16 cellular contexts compared by ENCODE assay signal in the genomic region with DNA sequence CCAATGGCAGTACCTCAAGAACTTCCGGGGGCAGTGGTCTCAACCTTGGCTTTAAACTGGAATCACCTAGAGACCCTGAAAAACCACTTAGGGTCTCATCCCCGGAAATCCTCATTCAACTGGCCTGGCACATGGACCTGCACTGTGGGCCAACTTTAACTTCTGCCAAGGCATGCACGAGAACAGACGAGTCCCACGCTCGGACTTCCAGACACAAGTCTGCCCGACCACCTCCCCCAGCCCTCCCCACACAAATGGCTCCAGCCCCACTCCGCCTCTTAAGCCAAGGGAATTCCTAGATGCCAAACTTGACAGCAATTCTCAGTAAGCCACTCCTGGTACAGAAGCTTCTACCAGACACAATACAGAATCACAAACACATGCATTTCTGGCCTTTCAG.
DNase-seq lines count a peak whose midpoint lies in the region; ATAC-seq and TF ChIP-seq lines count a peak whose summit lies in the region.
"Had no signal": no experiment of that assay in that cellular context is flagged by ENCODE, and none has a peak within 500 bp of the region (broad histone marks: within the 10 kb centered on the region; RNA-seq: fewer than 3 reads in every experiment).

No MANE protein-coding gene starts in this region.

- no peak for TF ChIP-seq POLR2A in sigmoid colon (IDR thresholded peaks at IDR 0.05)

- peaks cover 85% of the 10 kb centered on the region for H3K36me3 ChIP-seq in effector memory CD4-positive, alpha-beta T cell (ENCODE audit: control insufficient read depth, insufficient read depth, low read length)
- peaks cover 0 to 54% (median 22%) of the 10 kb centered on the region in 4 donors for H3K36me3 ChIP-seq in sigmoid colon

- H3K27ac Mint-ChIP-seq in activated T-cell treated with anti-CD3 and anti-CD28 coated beads, Interleukin-2, amount 50 U/mL, for 24 hours, result peak overlapping the region; percentile 77

- WGBS in sigmoid colon, 2 donors, result 82 to 95% methylated on average over 8 of the region's 8 CpGs

- no peak overlapping the region for H3K4me3 Mint-ChIP-seq in activated T-cell treated with anti-CD3 and anti-CD28 coated beads, Interleukin-2, amount 50 U/mL, for 24 hours

- intact Hi-C loops in sigmoid colon (cut with DNase I), result no loop called here

- DNase-seq in activated T-cell treated with anti-CD3 and anti-CD28 coated beads, Interleukin-2, amount 50 U/mL, for 24 hours, result no peak
- DNase-seq in activated T-cell treated with anti-CD3 and anti-CD28 coated beads, Interleukin-2, amount 50 U/mL, for 1 hour, result no peak
- DNase-seq in RWPE1 (ENCODE audit: low spot score) (no peak), sigmoid colon (peak; percentile 61), NCI-H69 (lab: John Stamatoyannopoulos, UW) (no peak), NCI-H526 (lab: John Stamatoyannopoulos, UW) (no peak)
- DNase-seq in effector memory CD4-positive, alpha-beta T cell, result no peak
- DNase-seq: activated CD4-positive, alpha-beta T cell treated with anti-CD3 and anti-CD28 coated beads, Interleukin-2, amount 50 U/mL, for 4 hours; activated effector memory CD4-positive, alpha-beta T cell treated with anti-CD3 and anti-CD28 coated beads, Interleukin-2, amount 50 U/mL, for 16 hours; brain microvascular endothelial cell; IMR-90; NCI-H774; small intestine; upper lobe of left lung had no signal

- ATAC-seq in GM19324 (IDR thresholded peaks at IDR 0.05; ENCODE audit: low FRiP score, unreplicated experiment), result no peak
- ATAC-seq: pancreas had no signal

- CTCF ChIA-PET in RWPE1 (lab: Yijun Ruan, JAX), result interaction anchor here (0.7 kb wide), 1 partner anchor 90 kb away, joined by 4 read pairs; no protein-coding TSS in a partner anchor

- no peaks in the 10 kb centered on the region for H3K27me3 Mint-ChIP-seq in activated T-cell treated with anti-CD3 and anti-CD28 coated beads, Interleukin-2, amount 50 U/mL, for 24 hours

- POLR2A ChIA-PET in RWPE1 (lab: Yijun Ruan, JAX; ENCODE audit: low non-redundant PET), result no interaction called here

- no peaks in the 10 kb centered on the region for H3K9me3 Mint-ChIP-seq in activated T-cell treated with anti-CD3 and anti-CD28 coated beads, Interleukin-2, amount 50 U/mL, for 24 hours

- H3K4me1 Mint-ChIP-seq in activated T-cell treated with anti-CD3 and anti-CD28 coated beads, Interleukin-2, amount 50 U/mL, for 24 hours (ENCODE audit: low read depth), result peaks cover 30% of the 10 kb centered on the region

- no peaks in the 10 kb centered on the region for H3K4me1 ChIP-seq in effector memory CD4-positive, alpha-beta T cell (ENCODE audit: control insufficient read depth, insufficient read depth, low read length, poor library complexity, severe bottlenecking)
- peaks cover 0 to 51% (median 37%) of the 10 kb centered on the region in 4 donors for H3K4me1 ChIP-seq in sigmoid colon

- H3K9me3 ChIP-seq in effector memory CD4-positive, alpha-beta T cell (ENCODE audit: control insufficient read depth, low read length), result no peaks in the 10 kb centered on the region
- H3K9me3 ChIP-seq in sigmoid colon, result no peaks in the 10 kb centered on the region
- H3K9me3 ChIP-seq: pancreas, upper lobe of left lung had no signal

- TF ChIP-seq CTCF in RWPE1 (conservative IDR thresholded peaks at IDR 0.05; ENCODE audit: low read depth), result no peak
- no peak for TF ChIP-seq CTCF in sigmoid colon (IDR thresholded peaks at IDR 0.05)

- no peak overlapping the region for H3K4me3 ChIP-seq in effector memory CD4-positive, alpha-beta T cell (ENCODE audit: insufficient read depth, low read depth, low read length, poor library complexity, severe bottlenecking)
- no peak overlapping the region for H3K4me3 ChIP-seq in sigmoid colon
- H3K4me3 ChIP-seq: pancreas, upper lobe of left lung had no signal

- no peaks in the 10 kb centered on the region for H3K27me3 ChIP-seq in effector memory CD4-positive, alpha-beta T cell (replicated peaks; ENCODE audit: control insufficient read depth, insufficient read depth, low read length, poor library complexity, severe bottlenecking)
- no peaks in the 10 kb centered on the region for H3K27me3 ChIP-seq in sigmoid colon
- H3K27me3 ChIP-seq: brain microvascular endothelial cell, pancreas, upper lobe of left lung had no signal

- peak overlapping the region; percentile 15 for H3K27ac ChIP-seq in RWPE1
- H3K27ac ChIP-seq in effector memory CD4-positive, alpha-beta T cell (ENCODE audit: insufficient read depth, low read length, poor library complexity, severe bottlenecking), result peak overlapping the region; percentile 13
- H3K27ac ChIP-seq in sigmoid colon, result peak overlapping the region in 3 of 4 donors; percentile 3 to 50 (median 29)
- H3K27ac ChIP-seq: brain microvascular endothelial cell, pancreas had no signal

- peaks cover 95% of the 10 kb centered on the region for H3K36me3 Mint-ChIP-seq in activated T-cell treated with anti-CD3 and anti-CD28 coated beads, Interleukin-2, amount 50 U/mL, for 24 hours (ENCODE audit: low read depth)

- no peak for TF ChIP-seq EP300 in sigmoid colon (IDR thresholded peaks at IDR 0.05)
